Comparison of ENCODE assay signal across 12 cellular contexts in genomic region chr13:60138674-60139073, GRCh38. TPM values are rescaled to one million over a fixed set of nuclear protein-coding genes. Genes with fewer than 3 reads are reported as not detected.
DNase-seq lines count a peak whose midpoint lies in the region; ATAC-seq and TF ChIP-seq lines count a peak whose summit lies in the region.
"Had no signal": no experiment of that assay in that cellular context is flagged by ENCODE, and none has a peak within 500 bp of the region (broad histone marks: within the 10 kb centered on the region; RNA-seq: fewer than 3 reads in every experiment).

No MANE protein-coding gene starts in this region.

- intact Hi-C loops in Caco-2 (cut with micrococcal nuclease; ENCODE audit: unreplicated experiment) (loop anchor here (1.0 to 10.0 kb wide), 3 partner anchors 26 to 186 kb away; no protein-coding TSS in a partner anchor), Right ventricle myocardium superior (cut with DNase I) (no loop called here)

- H3K27ac Mint-ChIP-seq in Caco-2 (ENCODE audit: unreplicated experiment) (peak overlapping the region; percentile 8), HFFc6 (peak overlapping the region; percentile 54), chondrocyte (ENCODE audit: unreplicated experiment) (peak overlapping the region; percentile 88), type B pancreatic cell (peak overlapping the region; percentile 67)
- H3K27ac Mint-ChIP-seq: B cell; CD8-positive, alpha-beta T cell had no signal

- H3K36me3 ChIP-seq in Caco-2 (ENCODE audit: control insufficient read depth, insufficient read depth, low read length), result no peaks in the 10 kb centered on the region
- H3K36me3 ChIP-seq: HAP-1 had no signal

- peaks cover 59% of the 10 kb centered on the region for H3K4me1 ChIP-seq in Caco-2
- H3K4me1 ChIP-seq: HAP-1 had no signal

- no peak overlapping the region for H3K4me3 ChIP-seq in Caco-2 (ENCODE audit: low read depth, low read length)
- H3K4me3 ChIP-seq in coronary artery, result no peak overlapping the region
- H3K4me3 ChIP-seq: BLaER1 treated with 17β-estradiol and CSF1 and Interleukin-3, amounts not matched to agents 10 nM and 100 nM; HAP-1 had no signal

- POLR2A ChIA-PET in Caco-2 (lab: Charles Lee), result interaction anchor here (0.8 to 1.1 kb wide), 2 partner anchors 27 to 258 kb away, joined by 3 to 5 read pairs; partner anchors contain the start of gene TDRD3

- H3K9me3 ChIP-seq in Caco-2, result no peaks in the 10 kb centered on the region
- H3K9me3 ChIP-seq: HAP-1 had no signal

- H3K27me3 ChIP-seq in Caco-2 (replicated peaks; ENCODE audit: control insufficient read depth, insufficient read depth, low read length), result no peaks in the 10 kb centered on the region
- H3K27me3 ChIP-seq: BLaER1 treated with 17β-estradiol and CSF1 and Interleukin-3, amounts not matched to agents 10 nM and 100 nM had no signal

- H3K9me3 Mint-ChIP-seq in Caco-2 (ENCODE audit: unreplicated experiment) (no peaks in the 10 kb centered on the region), HFFc6 (no peaks in the 10 kb centered on the region), chondrocyte (ENCODE audit: low read depth) (no peaks in the 10 kb centered on the region), type B pancreatic cell (peaks cover 10% of the 10 kb centered on the region)
- H3K9me3 Mint-ChIP-seq: CD8-positive, alpha-beta T cell had no signal

- DNase-seq in Caco-2 (no peak), HFFc6 (no peak), chondrocyte (ENCODE audit: low spot score) (no peak), type B pancreatic cell (ENCODE audit: extremely low spot score, unreplicated experiment) (no peak), coronary artery (ENCODE audit: low spot score) (no peak), NCI-H1694 (lab: John Stamatoyannopoulos, UW) (no peak), Right ventricle myocardium superior (no peak)
- DNase-seq: 8988T; CD8-positive, alpha-beta T cell had no signal

- TF ChIP-seq CTCF in Caco-2 (IDR thresholded peaks at IDR 0.05; ENCODE audit: insufficient read depth in 1 of 2, low read depth in 1 of 2, low read length in 1 of 2, severe bottlenecking in 1 of 2, unreplicated experiment in 1 of 2), result no peak
- TF ChIP-seq CTCF in HFFc6 (IDR thresholded peaks at IDR 0.05), result no peak
- no peak for TF ChIP-seq CTCF in chondrocyte (IDR thresholded peaks at IDR 0.05)
- no peak for TF ChIP-seq CTCF in type B pancreatic cell (conservative IDR thresholded peaks at IDR 0.05)
- no peak for TF ChIP-seq CTCF in coronary artery (IDR thresholded peaks at IDR 0.05)

- no TSS peak for BruUV-seq in Caco-2 (replicated peaks; lab: Mats Ljungman, UMichigan)

- CTCF ChIA-PET in Caco-2 (lab: Charles Lee), result interaction anchor here (1.1 kb wide), 1 partner anchor 191 kb away, joined by 4 read pairs; no protein-coding TSS in a partner anchor

- peaks cover 44% of the 10 kb centered on the region for H3K4me1 Mint-ChIP-seq in Caco-2 (ENCODE audit: low read depth, unreplicated experiment)
- peaks cover 60% of the 10 kb centered on the region for H3K4me1 Mint-ChIP-seq in HFFc6 (ENCODE audit: low read depth)
- peaks cover 41% of the 10 kb centered on the region for H3K4me1 Mint-ChIP-seq in chondrocyte (ENCODE audit: low read depth)
- H3K4me1 Mint-ChIP-seq in type B pancreatic cell (ENCODE audit: unreplicated experiment), result no peaks in the 10 kb centered on the region

- H3K27me3 Mint-ChIP-seq in Caco-2 (ENCODE audit: insufficient read depth, unreplicated experiment), result no peaks in the 10 kb centered on the region
- no peaks in the 10 kb centered on the region for H3K27me3 Mint-ChIP-seq in HFFc6 (ENCODE audit: insufficient read depth)
- H3K27me3 Mint-ChIP-seq in chondrocyte (ENCODE audit: low read depth), result no peaks in the 10 kb centered on the region
- H3K27me3 Mint-ChIP-seq in type B pancreatic cell, result no peaks in the 10 kb centered on the region
- H3K27me3 Mint-ChIP-seq: B cell had no signal

- H3K27ac ChIP-seq in coronary artery, result no peak overlapping the region
- H3K27ac ChIP-seq: BLaER1 treated with 17β-estradiol and CSF1 and Interleukin-3, amounts not matched to agents 10 nM and 100 nM had no signal

- H3K36me3 Mint-ChIP-seq in Caco-2 (ENCODE audit: insufficient read depth, unreplicated experiment), result peaks cover 15% of the 10 kb centered on the region
- no peaks in the 10 kb centered on the region for H3K36me3 Mint-ChIP-seq in HFFc6 (ENCODE audit: low read depth)
- H3K36me3 Mint-ChIP-seq in chondrocyte (ENCODE audit: low read depth), result peaks cover 1% of the 10 kb centered on the region
- H3K36me3 Mint-ChIP-seq in type B pancreatic cell, result peaks cover 9% of the 10 kb centered on the region
- H3K36me3 Mint-ChIP-seq: CD8-positive, alpha-beta T cell had no signal

- H3K4me3 Mint-ChIP-seq in Caco-2 (ENCODE audit: unreplicated experiment) (no peak overlapping the region), HFFc6 (no peak overlapping the region), chondrocyte (ENCODE audit: unreplicated experiment) (no peak overlapping the region), type B pancreatic cell (no peak overlapping the region)
- H3K4me3 Mint-ChIP-seq: B cell; CD8-positive, alpha-beta T cell had no signal

- no peak for ATAC-seq in Right ventricle myocardium superior (ENCODE audit: poor library complexity)
- ATAC-seq: CD8-positive, alpha-beta T cell had no signal

RNA-seq across cellular contexts. Expression of gene DIAPH3, which starts 25.1 kb away (rescaled TPM):
- total RNA-seq in Caco-2 (2022), result 59.4 and 60.6 TPM in 2 replicates
- 10 to 100 TPM; 18.4 to 38.5 (median 37.5) TPM for total RNA-seq in HFFc6 (2021; fragmentation: NEBNext Ultra II Directional; extraction: Animal tissue kit (Norgen Biotek cat#: 25700))
- 20.7 to 24.1 TPM (median 23.7 TPM) in 3 replicates for total RNA-seq in chondrocyte
- total RNA-seq in type B pancreatic cell (ENCODE audit: low replicate concordance), result 8.6 and 16.9 TPM in 2 replicates
- total RNA-seq in Right ventricle myocardium superior, result 0.32 TPM

Comparison
In these comparisons a context has a peak if more than half of its experiments do, and no peak if none do; other contexts are left out.
1. H3K27ac Mint-ChIP-seq: peak in every context shown above with its lines; median percentile 88 in chondrocyte; 67 in type B pancreatic cell; 54 in HFFc6; 8 in Caco-2.